18 cellular contexts compared by ENCODE assay signal in the genomic region with DNA sequence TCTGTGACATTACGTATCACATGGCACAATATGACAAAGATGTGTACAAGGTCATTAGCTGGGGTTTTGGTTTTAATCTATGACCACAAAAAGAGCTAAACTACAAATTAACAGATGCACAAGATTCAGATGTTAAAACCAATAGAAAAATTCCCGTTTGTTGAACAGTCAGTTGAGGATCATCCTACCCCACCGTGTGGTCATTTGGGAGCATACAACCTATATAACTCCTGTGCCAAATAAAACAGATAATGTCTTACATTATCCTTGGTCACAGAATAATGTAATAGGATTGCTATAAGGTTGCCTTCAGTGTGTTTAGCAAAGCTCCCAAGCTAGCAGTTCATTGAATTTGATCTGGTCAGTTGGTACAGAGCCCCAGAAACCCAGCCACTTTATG. TPM values are rescaled to one million over a fixed set of nuclear protein-coding genes. Genes with fewer than 3 reads are reported as not detected.
DNase-seq lines count a peak whose midpoint lies in the region; ATAC-seq and TF ChIP-seq lines count a peak whose summit lies in the region.
"Had no signal": no experiment of that assay in that cellular context is flagged by ENCODE, and none has a peak within 500 bp of the region (broad histone marks: within the 10 kb centered on the region; RNA-seq: fewer than 3 reads in every experiment).

No MANE protein-coding gene starts in this region.

- no peak overlapping the region for H4K91ac ChIP-seq in IMR-90 (ENCODE audit: insufficient read depth, low read depth, low read length)

- no peak overlapping the region for H3K14ac ChIP-seq in IMR-90 (replicated peaks; ENCODE audit: low read depth, low read length)

- H3K27me3 ChIP-seq in IMR-90 (ENCODE audit: control insufficient read depth, insufficient read depth, low read length), result peaks cover 5% of the 10 kb centered on the region; the same call in 1 of the 2 replicates
- H3K27me3 ChIP-seq in SK-N-SH (ENCODE audit: insufficient read depth), result peaks cover 19% of the 10 kb centered on the region
- H3K27me3 ChIP-seq in transverse colon, result peaks cover 12% of the 10 kb centered on the region

- H3K9me3 ChIP-seq in IMR-90 (ENCODE audit: control insufficient read depth, insufficient read depth, low read length) (no peaks in the 10 kb centered on the region), SK-N-SH (no peaks in the 10 kb centered on the region), transverse colon (no peaks in the 10 kb centered on the region)

- H3K9ac ChIP-seq in IMR-90 (ENCODE audit: low read depth, low read length) (no peak overlapping the region), SK-N-SH (no peak overlapping the region)

- DNase-seq in DMS 273 (lab: John Stamatoyannopoulos, UW; ENCODE audit: unreplicated experiment) (peak; percentile 16), DMS 273 treated with DMSO at 0.1 percent for 48 hours (lab: John Stamatoyannopoulos, UW) (no peak), IMR-90 (peak; percentile 4), SK-N-SH (peak; percentile 35), hepatic stellate cell (ENCODE audit: low spot score) (peak; percentile 18), transverse colon (no peak), NCI-H345 treated with DMSO at 0.1 percent for 48 hours (lab: John Stamatoyannopoulos, UW; ENCODE audit: unreplicated experiment) (no peak)
- DNase-seq: 8988T; activated CD4-positive, CD25-positive, alpha-beta regulatory T cell treated with anti-CD3 and anti-CD28 coated beads, Interleukin-2, amount 50 U/mL, for 72 hours; caudate nucleus; COR-L47; Karpas-422; NCI-H2107; occipital lobe; stimulated activated naive CD4-positive, alpha-beta T cell; T-helper 1 cell had no signal

- TF ChIP-seq POLR2A in IMR-90 (IDR thresholded peaks at IDR 0.05; ENCODE audit: low read depth, low read length) (no peak), transverse colon (IDR thresholded peaks at IDR 0.05) (no peak)

- TF ChIP-seq EP300 in SK-N-SH (IDR thresholded peaks at IDR 0.05; ENCODE audit: borderline replicate concordance in 1 of 2, low read depth in 1 of 2, low read length in 1 of 2), result no peak
- TF ChIP-seq EP300 in transverse colon (IDR thresholded peaks at IDR 0.05; ENCODE audit: low read depth), result no peak

- H4K8ac ChIP-seq in IMR-90 (ENCODE audit: low read depth in 2 of 2, low read length in 2 of 2), result no peak overlapping the region

- H3K56ac ChIP-seq in IMR-90 (ENCODE audit: extremely low read depth, insufficient read depth, low read length), result no peak overlapping the region

- no peak overlapping the region for H2BK120ac ChIP-seq in IMR-90 (ENCODE audit: low read depth, low read length)

- H3K9me2 ChIP-seq in SK-N-SH, result no peaks in the 10 kb centered on the region

- H3K4me2 ChIP-seq in IMR-90 (ENCODE audit: low read depth, low read length) (no peak overlapping the region), SK-N-SH (no peak overlapping the region)

- POLR2A ChIA-PET in IMR-90 (lab: Charles Lee; ENCODE audit: unreplicated experiment) (no interaction called here), SK-N-SH (lab: Yijun Ruan, JAX) (interaction anchor here (0.7 kb wide), 1 partner anchor 28 kb away, joined by 5 read pairs; the partner anchor contains the start of gene ASNS)

- no peaks in the 10 kb centered on the region for H3F3A ChIP-seq in SK-N-SH (replicated peaks; ENCODE audit: insufficient read depth)

- H4K20me1 ChIP-seq in IMR-90 (ENCODE audit: insufficient read depth, low read length), result no peaks in the 10 kb centered on the region
- H4K20me1 ChIP-seq in SK-N-SH (ENCODE audit: insufficient read depth), result no peaks in the 10 kb centered on the region

- intact Hi-C loops in IMR-90 (cut with micrococcal nuclease), result loop anchor here (2.0 to 10.0 kb wide), 2 partner anchors 171 to 739 kb away; no protein-coding TSS in a partner anchor
- intact Hi-C loops in transverse colon (cut with DNase I; ENCODE audit: low total_unique reads), result no loop called here

- dilution Hi-C loops in IMR-90 (cut with HindIII; ENCODE audit: low sequenced_read_pairs, unreplicated experiment), result no loop called here

- no peak overlapping the region for H2AK9ac ChIP-seq in IMR-90 (replicated peaks; ENCODE audit: low read depth, low read length, poor library complexity)

- H2BK5ac ChIP-seq in IMR-90 (ENCODE audit: low read depth, low read length, poor library complexity, severe bottlenecking), result no peak overlapping the region

- H3K36me3 ChIP-seq in IMR-90 (ENCODE audit: control insufficient read depth, insufficient read depth, low read length) (no peaks in the 10 kb centered on the region), SK-N-SH (replicated peaks in 1 of 2; ENCODE audit: control insufficient read depth in 1 of 2, insufficient read depth in 2 of 2, low read length in 1 of 2) (no peaks in the 10 kb centered on the region), transverse colon (no peaks in the 10 kb centered on the region)

- WGBS in IMR-90 (ENCODE audit: extremely low coverage in 2 of 2, insufficient read length in 1 of 2), 2 experiments, result no CpG with 5 or more reads among the region's 3 CpGs
- WGBS in SK-N-SH (ENCODE audit: low lambda C conversion rate), result 28% methylated on average over 3 of the region's 3 CpGs
- WGBS in transverse colon (ENCODE audit: low coverage in 1 of 2), 2 donors, result 41 to 58% methylated on average over 2 to 3 of the region's 3 CpGs

- CTCF ChIA-PET in IMR-90 (lab: Yijun Ruan, JAX), result interaction anchor here (1.2 to 1.7 kb wide), 2 partner anchors 8 to 13 kb away, joined by 3 to 8 read pairs; no protein-coding TSS in a partner anchor
- CTCF ChIA-PET in SK-N-SH (lab: Yijun Ruan, JAX), result interaction anchor here (1.4 to 3.6 kb wide), 9 partner anchors 8 to 739 kb away, joined by 3 to 38 read pairs (median 11); partner anchors contain the start of gene ASNS

- no peaks in the 10 kb centered on the region for H3K79me1 ChIP-seq in IMR-90 (ENCODE audit: low read depth in 1 of 2, low read length in 2 of 2)

- BruUV-seq in IMR-90 (replicated peaks; lab: Mats Ljungman, UMichigan), result no TSS peak

- H3K4me3 ChIP-seq in IMR-90 (ENCODE audit: insufficient read depth, low read depth, low read length), result no peak overlapping the region
- H3K4me3 ChIP-seq in SK-N-SH (ENCODE audit: low read depth in 2 of 2, low read length in 1 of 2), result no peak overlapping the region
- no peak overlapping the region for H3K4me3 ChIP-seq in transverse colon

- no peak for TF ChIP-seq RAD21 in IMR-90 (IDR thresholded peaks at IDR 0.05; ENCODE audit: low read length)
- no peak for TF ChIP-seq RAD21 in SK-N-SH (IDR thresholded peaks at IDR 0.05; ENCODE audit: low read length)

- no peak for TF ChIP-seq CTCF in IMR-90 (conservative IDR thresholded peaks at IDR 0.05; ENCODE audit: low read depth, low read length)
- TF ChIP-seq CTCF in SK-N-SH (IDR thresholded peaks at IDR 0.05), result peak; percentile 43
- no peak for TF ChIP-seq CTCF in transverse colon (IDR thresholded peaks at IDR 0.05)

- ATAC-seq in IMR-90 (ENCODE audit: low read depth) (no peak), HG03108 (IDR thresholded peaks at IDR 0.05; ENCODE audit: unreplicated experiment) (no peak)
- ATAC-seq: activated naive CD4-positive, alpha-beta T cell treated with anti-CD3 and anti-CD28 coated beads, Interleukin-2, amount 50 U/mL, for 72 hours had no signal

- no peak overlapping the region for H4K5ac ChIP-seq in IMR-90 (ENCODE audit: low read depth, low read length)

- H2AFZ ChIP-seq in IMR-90 (replicated peaks; ENCODE audit: low read length, poor library complexity) (no peak overlapping the region), SK-N-SH (ENCODE audit: low read depth) (no peak overlapping the region)

- H3K18ac ChIP-seq in IMR-90 (ENCODE audit: low read depth, low read length), result no peak overlapping the region

- H3K4ac ChIP-seq in IMR-90 (ENCODE audit: low read depth, low read length), result no peak overlapping the region

- H3K79me2 ChIP-seq in SK-N-SH (ENCODE audit: insufficient read depth), result no peaks in the 10 kb centered on the region

- H3K9me1 ChIP-seq in IMR-90 (ENCODE audit: insufficient read depth, low read length), result no peaks in the 10 kb centered on the region

- no peak overlapping the region for H2AK5ac ChIP-seq in IMR-90 (ENCODE audit: low read depth, low read length)

- H3K4me1 ChIP-seq in IMR-90 (ENCODE audit: control insufficient read depth, insufficient read depth, low read length) (no peaks in the 10 kb centered on the region), SK-N-SH (ENCODE audit: control insufficient read depth in 1 of 2, insufficient read depth in 2 of 2, low read depth in 1 of 2, low read length in 1 of 2) (no peaks in the 10 kb centered on the region), transverse colon (no peaks in the 10 kb centered on the region)

- H2BK15ac ChIP-seq in IMR-90 (ENCODE audit: low read depth, low read length), result no peak overlapping the region

- no peak overlapping the region for H2BK20ac ChIP-seq in IMR-90 (ENCODE audit: low read depth, low read length)

- in situ Hi-C loops in IMR-90 (cut with MboI; ENCODE audit: low sequenced_read_pairs), result loop anchor here (25.0 kb wide), 1 partner anchor 1932 kb away; no protein-coding TSS in a partner anchor
- in situ Hi-C loops in transverse colon (cut with MboI; ENCODE audit: low pct_ligation_motif_present in 1 of 4, low pct_unique_long_range_greater_than_20kb in 1 of 4, low sequenced_read_pairs in 3 of 4), result loop anchor here in 3 of 4 donors (10.0 to 25.0 kb wide), 4 partner anchors 332 to 1932 kb away; partner anchors contain the start of gene SDHAF3 (in 1 of the 3)

- H3K27ac ChIP-seq in IMR-90 (ENCODE audit: insufficient read depth, low read length) (no peak overlapping the region), SK-N-SH (ENCODE audit: low read depth in 2 of 2, low read length in 1 of 2) (no peak overlapping the region), transverse colon (no peak overlapping the region)

- no peak overlapping the region for H3K23ac ChIP-seq in IMR-90 (ENCODE audit: low read depth, low read length)

TF ChIP-seq in IMR-90, 13 proteins besides CTCF, POLR2A, EP300 and RAD21 (continues in another document):
- TF ChIP-seq CEBPB (IDR thresholded peaks at IDR 0.05; ENCODE audit: low read depth, low read length) (no peak), RFX5 (IDR thresholded peaks at IDR 0.05; ENCODE audit: low read depth, low read length) (no peak), FOS (IDR thresholded peaks at IDR 0.05; ENCODE audit: low read depth, low read length) (no peak)

TF ChIP-seq in SK-N-SH, 30 proteins besides CTCF, POLR2A, EP300 and RAD21:
- TF ChIP-seq SMC3 (IDR thresholded peaks at IDR 0.05; ENCODE audit: low read depth, low read length), result 0 out of 2 replicates have a peak, but pooled peaks have one; percentile 12
- TF ChIP-seq NRF1 (IDR thresholded peaks at IDR 0.05; ENCODE audit: low read depth, low read length), result no peak

RNA-seq across cellular contexts. Expression of gene ASNS, which starts 28.2 kb away (rescaled TPM):
- 39.2 and 39.4 TPM in 2 replicates for total RNA-seq in IMR-90 (2012; rRNA removed)
- polyA plus RNA-seq in IMR-90 (2012; rRNA removed), result 25.4 and 36.6 TPM in 2 replicates
- 8.7 and 11.3 TPM in 2 replicates for polyA plus RNA-seq in IMR-90 (2012; cell fraction: cytosol; rRNA removed)
- 23.3 and 59.7 TPM in 2 replicates for polyA plus RNA-seq in IMR-90 (2012; cell fraction: nucleus; rRNA removed; ENCODE audit: low replicate concordance)
- polyA plus RNA-seq in SK-N-SH (2012; rRNA removed), result 11.8 and 13.9 TPM in 2 replicates
- polyA plus RNA-seq in SK-N-SH (2012; cell fraction: cytosol; rRNA removed), result 12.2 and 16.2 TPM in 2 replicates
- polyA plus RNA-seq in SK-N-SH (2012; cell fraction: nucleus; rRNA removed), result 40.5 and 42.7 TPM in 2 replicates
- total RNA-seq in transverse colon, result 10 to 100 TPM in 2 of 4 donors, 1 to 10 TPM in 2; 4.9 to 38.6 (median 18.3) TPM

Comparison
In these comparisons a context has a peak if more than half of its experiments do, and no peak if none do; other contexts are left out.
1. DNase-seq: peak in DMS 273 (single experiment), IMR-90 (single experiment), SK-N-SH (single experiment) and hepatic stellate cell (single experiment); none in DMS 273 treated with DMSO at 0.1 percent for 48 hours (single experiment), transverse colon (single experiment) and NCI-H345 treated with DMSO at 0.1 percent for 48 hours (single experiment).